ENCODE assay signal across 8 cellular contexts in genomic region chr12:131896811-131897270, GRCh38. TPM values are rescaled to one million over a fixed set of nuclear protein-coding genes. Genes with fewer than 3 reads are reported as not detected.
DNase-seq lines count a peak whose midpoint lies in the region; ATAC-seq and TF ChIP-seq lines count a peak whose summit lies in the region.

No MANE protein-coding gene starts in this region.

- H3K4me1 ChIP-seq in HEK293 (ENCODE audit: control insufficient read depth, insufficient read depth, low read length) (peaks cover 3% of the 10 kb centered on the region; the same call in 1 of the 2 replicates), hepatocyte (ENCODE audit: insufficient read depth) (peaks cover 8% of the 10 kb centered on the region), smooth muscle cell (ENCODE audit: low read depth) (peaks cover 16% of the 10 kb centered on the region)

- ATAC-seq in activated naive CD4-positive, alpha-beta T cell treated with anti-CD3 and anti-CD28 coated beads, Interleukin-2, amount 50 U/mL, for 72 hours, result no peak

- H3K9me3 ChIP-seq in HEK293 (ENCODE audit: control insufficient read depth, insufficient read depth, low read depth, low read length) (no peaks in the 10 kb centered on the region), hepatocyte (ENCODE audit: low read depth) (no peaks in the 10 kb centered on the region), smooth muscle cell (replicated peaks; ENCODE audit: low read depth) (no peaks in the 10 kb centered on the region)

- no peaks in the 10 kb centered on the region for H3K36me3 Mint-ChIP-seq in activated naive CD4-positive, alpha-beta T cell treated with anti-CD3 and anti-CD28 coated beads, Interleukin-2, amount 50 U/mL, for 72 hours

- H3K27ac ChIP-seq in HEK293 (ENCODE audit: extremely low read depth, low read depth, low read length) (no peak overlapping the region), hepatocyte (peak overlapping the region; percentile 96), smooth muscle cell (ENCODE audit: low read depth) (peak overlapping the region; percentile 93)

- 87% methylated on average over 14 of the region's 14 CpGs for WGBS in hepatocyte (ENCODE audit: low lambda C conversion rate, missing lambda C conversion rate)
- WGBS in smooth muscle cell (ENCODE audit: low lambda C conversion rate), result 85% methylated on average over 14 of the region's 14 CpGs

- CTCF ChIA-PET in HEK293 (lab: Yijun Ruan, JAX), result no interaction called here

- peak overlapping the region; percentile 100 for H3K4me2 ChIP-seq in hepatocyte
- H3K4me2 ChIP-seq in smooth muscle cell, result peak overlapping the region; percentile 98

- no peaks in the 10 kb centered on the region for H3K9me2 ChIP-seq in hepatocyte (replicated peaks; ENCODE audit: insufficient read depth)

- H3K4me3 ChIP-seq in HEK293 (ENCODE audit: low read depth, low read length), result peak overlapping the region; percentile 73
- H3K4me3 ChIP-seq in hepatocyte, result no peak overlapping the region
- peak overlapping the region; percentile 79 for H3K4me3 ChIP-seq in smooth muscle cell

- H3K79me2 ChIP-seq in hepatocyte (peaks cover 63% of the 10 kb centered on the region), smooth muscle cell (ENCODE audit: low read depth) (peaks cover 62% of the 10 kb centered on the region)

- peaks cover 4% of the 10 kb centered on the region for H3F3A ChIP-seq in smooth muscle cell (ENCODE audit: low read depth)

- TF ChIP-seq CTCF in HEK293 (tag by site-specific recombination; IDR thresholded peaks at IDR 0.05) (no peak), hepatocyte (IDR thresholded peaks at IDR 0.05; ENCODE audit: poor library complexity) (no peak), smooth muscle cell (IDR thresholded peaks at IDR 0.05; ENCODE audit: borderline replicate concordance, insufficient read depth, poor library complexity, severe bottlenecking) (no peak)

- H2AFZ ChIP-seq in hepatocyte, result no peak overlapping the region
- no peak overlapping the region for H2AFZ ChIP-seq in smooth muscle cell (ENCODE audit: low read depth)

- POLR2A ChIA-PET in HEK293 (lab: Yijun Ruan, JAX), result interaction anchor here (0.7 to 1.3 kb wide), 2 partner anchors 37 to 332 kb away, joined by 3 to 6 read pairs; no protein-coding TSS in a partner anchor

- H3K27ac Mint-ChIP-seq in activated naive CD4-positive, alpha-beta T cell treated with anti-CD3 and anti-CD28 coated beads, Interleukin-2, amount 50 U/mL, for 72 hours, result peak overlapping the region; percentile 22 to 49

- no peak for DNase-seq in activated naive CD4-positive, alpha-beta T cell treated with anti-CD3 and anti-CD28 coated beads, Interleukin-2, amount 50 U/mL, for 72 hours (ENCODE audit: low spot score in 2 of 2)
- DNase-seq in hepatocyte (ENCODE audit: low spot score) (no peak), smooth muscle cell (lab: John Stamatoyannopoulos, UW; ENCODE audit: unreplicated experiment) (no peak), NCI-H2081 (lab: John Stamatoyannopoulos, UW) (no peak), DMS114 treated with DMSO at 0.1 percent for 48 hours (lab: John Stamatoyannopoulos, UW; ENCODE audit: unreplicated experiment) (no peak), NCI-H345 (lab: John Stamatoyannopoulos, UW) (no peak), NCI-H128 (lab: John Stamatoyannopoulos, UW; ENCODE audit: unreplicated experiment) (no peak)

- H3K36me3 ChIP-seq in HEK293 (ENCODE audit: control insufficient read depth in 2 of 2, insufficient read depth in 1 of 2, low read length in 2 of 2) (peaks cover 6 to 32% of the 10 kb centered on the region in 2 experiments; a peak in 2 of 3 replicates), hepatocyte (replicated peaks; ENCODE audit: insufficient read depth, low read depth) (no peaks in the 10 kb centered on the region), smooth muscle cell (ENCODE audit: low read depth) (no peaks in the 10 kb centered on the region)

- H3K27me3 ChIP-seq in hepatocyte (no peaks in the 10 kb centered on the region), smooth muscle cell (ENCODE audit: low read depth) (no peaks in the 10 kb centered on the region)

- H3K9ac ChIP-seq in smooth muscle cell (ENCODE audit: low read depth), result peak overlapping the region; percentile 87

- peaks cover 43% of the 10 kb centered on the region for H4K20me1 ChIP-seq in hepatocyte (ENCODE audit: insufficient read depth, poor library complexity, severe bottlenecking)
- H4K20me1 ChIP-seq in smooth muscle cell (ENCODE audit: low read depth), result peaks cover 65% of the 10 kb centered on the region

- no peaks in the 10 kb centered on the region for H3K9me3 Mint-ChIP-seq in activated naive CD4-positive, alpha-beta T cell treated with anti-CD3 and anti-CD28 coated beads, Interleukin-2, amount 50 U/mL, for 72 hours

TF ChIP-seq in HEK293, 187 proteins besides CTCF, POLR2A, EP300 and RAD21 (continues in another document):
- no peak for TF ChIP-seq ZNF580 (tag by site-specific recombination; IDR thresholded peaks at IDR 0.05)
- no peak for TF ChIP-seq KLF7 (tag by site-specific recombination; IDR thresholded peaks at IDR 0.05; ENCODE audit: borderline replicate concordance)
- no peak for TF ChIP-seq ATF2 (tag by site-specific recombination; IDR thresholded peaks at IDR 0.05; ENCODE audit: low read depth)
- TF ChIP-seq ZNF513 (tag by site-specific recombination; IDR thresholded peaks at IDR 0.05), result no peak
- no peak for TF ChIP-seq ZNF639 (tag by site-specific recombination; IDR thresholded peaks at IDR 0.05)
- TF ChIP-seq ZNF664 (tag by site-specific recombination; IDR thresholded peaks at IDR 0.05), result no peak
- no peak for TF ChIP-seq MYNN (tag by site-specific recombination; IDR thresholded peaks at IDR 0.05; ENCODE audit: borderline replicate concordance)
- no peak for TF ChIP-seq ZNF112 (tag by site-specific recombination; IDR thresholded peaks at IDR 0.05)
- no peak for TF ChIP-seq KLF8 (tag by site-specific recombination; IDR thresholded peaks at IDR 0.05)
- no peak for TF ChIP-seq KLF17 (tag by site-specific recombination; IDR thresholded peaks at IDR 0.05)

RNA-seq across cellular contexts. Expression of gene ULK1, which starts 2.4 kb away (rescaled TPM):
- total RNA-seq in activated naive CD4-positive, alpha-beta T cell treated with anti-CD3 and anti-CD28 coated beads, Interleukin-2, amount 50 U/mL, for 72 hours, result 10 to 100 TPM; 17.1 to 33.9 TPM
- total RNA-seq in hepatocyte (9.4 and 9.8 TPM in 2 replicates), smooth muscle cell (8.1 and 10.5 TPM in 2 replicates)
- polyA plus RNA-seq in hepatocyte (11.0 and 14.8 TPM in 2 replicates), smooth muscle cell (8.5 and 19.9 TPM in 2 replicates)

RNA-seq across cellular contexts. Expression of gene PUS1, which starts 32.2 kb away (rescaled TPM):
- 10 to 100 TPM; 16.6 to 49.9 TPM for total RNA-seq in activated naive CD4-positive, alpha-beta T cell treated with anti-CD3 and anti-CD28 coated beads, Interleukin-2, amount 50 U/mL, for 72 hours
- total RNA-seq in hepatocyte (8.9 and 10.7 TPM in 2 replicates), smooth muscle cell (2.6 and 22.2 TPM in 2 replicates)
- polyA plus RNA-seq in hepatocyte (10.2 and 10.6 TPM in 2 replicates), smooth muscle cell (6.6 and 18.5 TPM in 2 replicates)

RNA-seq across cellular contexts. Expression of gene EP400, which starts 52.9 kb away (rescaled TPM):
- 10 to 100 TPM; 55.6 to 57.4 TPM for total RNA-seq in activated naive CD4-positive, alpha-beta T cell treated with anti-CD3 and anti-CD28 coated beads, Interleukin-2, amount 50 U/mL, for 72 hours
- total RNA-seq in hepatocyte, result 9.5 and 12.3 TPM in 2 replicates
- 10.3 and 15.1 TPM in 2 replicates for polyA plus RNA-seq in hepatocyte
- total RNA-seq in smooth muscle cell, result 10.9 and 13.6 TPM in 2 replicates
- polyA plus RNA-seq in smooth muscle cell, result 6.6 and 9.8 TPM in 2 replicates
